Comparison of ENCODE assay signal across 2 cellular contexts in genomic region chr1:151144474-151145157, GRCh38.
TF ChIP-seq lines count a peak whose summit lies in the region.

No MANE protein-coding gene starts in this region.

TF ChIP-seq in SK-N-SH, 30 proteins besides CTCF, POLR2A, EP300 and RAD21:
- TF ChIP-seq REST (IDR thresholded peaks at IDR 0.05; ENCODE audit: low read depth, low read length) (peak; percentile 37; the same call in 1 of the 2 replicates), GATA2 (CRISPR knock-in tag; IDR thresholded peaks at IDR 0.05) (no peak)
TF ChIP-seq in SK-N-SH: peak in this region for 1.

TF ChIP-seq in SK-N-SH treated with all-trans-retinoic acid at 6 μM for 48 hours, 23 proteins besides CTCF, POLR2A, EP300 and RAD21 (continued from another document):
- TF ChIP-seq, protein P1, sequence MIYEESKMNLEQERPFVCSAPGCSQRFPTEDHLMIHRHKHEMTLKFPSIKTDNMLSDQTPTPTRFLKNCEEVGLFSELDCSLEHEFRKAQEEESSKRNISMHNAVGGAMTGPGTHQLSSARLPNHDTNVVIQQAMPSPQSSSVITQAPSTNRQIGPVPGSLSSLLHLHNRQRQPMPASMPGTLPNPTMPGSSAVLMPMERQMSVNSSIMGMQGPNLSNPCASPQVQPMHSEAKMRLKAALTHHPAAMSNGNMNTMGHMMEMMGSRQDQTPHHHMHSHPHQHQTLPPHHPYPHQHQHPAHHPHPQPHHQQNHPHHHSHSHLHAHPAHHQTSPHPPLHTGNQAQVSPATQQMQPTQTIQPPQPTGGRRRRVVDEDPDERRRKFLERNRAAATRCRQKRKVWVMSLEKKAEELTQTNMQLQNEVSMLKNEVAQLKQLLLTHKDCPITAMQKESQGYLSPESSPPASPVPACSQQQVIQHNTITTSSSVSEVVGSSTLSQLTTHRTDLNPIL (CRISPR knock-in tag; IDR thresholded peaks at IDR 0.05; ENCODE audit: low read depth): no peak
- TF ChIP-seq TCF4 (CRISPR knock-in tag; IDR thresholded peaks at IDR 0.05; ENCODE audit: borderline replicate concordance): no peak
- no peak for TF ChIP-seq ZFP30 (CRISPR knock-in tag; IDR thresholded peaks at IDR 0.05)
- TF ChIP-seq PPARA (CRISPR knock-in tag; IDR thresholded peaks at IDR 0.05; ENCODE audit: borderline replicate concordance): no peak
- no peak for TF ChIP-seq ZNF70 (CRISPR knock-in tag; IDR thresholded peaks at IDR 0.05)
- TF ChIP-seq ISL1 (CRISPR knock-in tag; IDR thresholded peaks at IDR 0.05): no peak
- TF ChIP-seq POU6F1 (CRISPR knock-in tag; IDR thresholded peaks at IDR 0.05; ENCODE audit: borderline replicate concordance, low read depth): no peak
- TF ChIP-seq, protein P2, sequence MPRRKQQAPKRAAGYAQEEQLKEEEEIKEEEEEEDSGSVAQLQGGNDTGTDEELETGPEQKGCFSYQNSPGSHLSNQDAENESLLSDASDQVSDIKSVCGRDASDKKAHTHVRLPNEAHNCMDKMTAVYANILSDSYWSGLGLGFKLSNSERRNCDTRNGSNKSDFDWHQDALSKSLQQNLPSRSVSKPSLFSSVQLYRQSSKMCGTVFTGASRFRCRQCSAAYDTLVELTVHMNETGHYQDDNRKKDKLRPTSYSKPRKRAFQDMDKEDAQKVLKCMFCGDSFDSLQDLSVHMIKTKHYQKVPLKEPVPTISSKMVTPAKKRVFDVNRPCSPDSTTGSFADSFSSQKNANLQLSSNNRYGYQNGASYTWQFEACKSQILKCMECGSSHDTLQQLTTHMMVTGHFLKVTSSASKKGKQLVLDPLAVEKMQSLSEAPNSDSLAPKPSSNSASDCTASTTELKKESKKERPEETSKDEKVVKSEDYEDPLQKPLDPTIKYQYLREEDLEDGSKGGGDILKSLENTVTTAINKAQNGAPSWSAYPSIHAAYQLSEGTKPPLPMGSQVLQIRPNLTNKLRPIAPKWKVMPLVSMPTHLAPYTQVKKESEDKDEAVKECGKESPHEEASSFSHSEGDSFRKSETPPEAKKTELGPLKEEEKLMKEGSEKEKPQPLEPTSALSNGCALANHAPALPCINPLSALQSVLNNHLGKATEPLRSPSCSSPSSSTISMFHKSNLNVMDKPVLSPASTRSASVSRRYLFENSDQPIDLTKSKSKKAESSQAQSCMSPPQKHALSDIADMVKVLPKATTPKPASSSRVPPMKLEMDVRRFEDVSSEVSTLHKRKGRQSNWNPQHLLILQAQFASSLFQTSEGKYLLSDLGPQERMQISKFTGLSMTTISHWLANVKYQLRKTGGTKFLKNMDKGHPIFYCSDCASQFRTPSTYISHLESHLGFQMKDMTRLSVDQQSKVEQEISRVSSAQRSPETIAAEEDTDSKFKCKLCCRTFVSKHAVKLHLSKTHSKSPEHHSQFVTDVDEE (CRISPR knock-in tag; IDR thresholded peaks at IDR 0.05): no peak
